Comparison of ENCODE assay signal across 19 cellular contexts in the genomic region with DNA sequence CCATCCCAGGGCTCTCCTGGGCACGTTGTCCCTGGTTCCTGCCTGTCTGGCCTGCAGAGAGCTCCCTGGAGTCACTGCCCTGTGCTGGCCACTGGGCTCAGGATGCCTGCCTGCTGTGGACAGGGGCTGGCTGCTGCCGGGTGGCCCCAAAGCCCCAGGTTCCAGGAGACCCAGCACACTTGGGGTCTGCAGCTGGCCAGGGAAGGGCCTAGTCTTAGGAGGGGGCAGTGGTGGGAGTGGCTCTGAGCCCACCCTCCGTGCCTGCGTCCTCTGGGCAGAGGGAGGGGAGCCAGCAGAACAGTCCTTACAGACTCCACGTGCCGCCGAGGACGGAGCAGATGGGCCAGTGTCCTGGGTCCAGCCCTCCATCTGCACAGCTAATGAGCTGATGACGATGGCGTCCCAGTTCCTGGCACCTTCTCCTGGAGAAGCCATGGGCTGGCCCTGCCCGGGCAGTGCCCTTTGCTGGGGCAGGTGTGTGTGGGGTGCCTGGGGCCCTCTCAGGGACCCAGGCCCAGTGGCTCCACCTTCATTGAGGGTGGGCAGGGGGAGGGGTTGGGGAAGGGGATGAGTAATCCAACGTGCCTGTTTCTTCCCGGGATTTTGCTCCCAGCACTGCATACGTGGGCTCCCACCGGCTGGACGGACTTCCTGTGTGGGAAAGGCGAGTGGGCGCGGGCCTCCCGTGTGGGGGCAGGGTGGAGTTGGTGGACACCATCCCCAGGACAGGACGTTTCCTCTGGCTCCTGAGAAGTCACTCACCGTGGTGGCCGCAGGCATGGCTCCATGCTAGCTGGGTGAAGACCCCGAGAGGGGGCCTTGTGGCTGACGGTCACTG.
"Had no signal": no experiment of that assay in that cellular context is flagged by ENCODE, and none has a peak within 500 bp of the region (broad histone marks: within the 10 kb centered on the region; RNA-seq: fewer than 3 reads in every experiment).

No MANE protein-coding gene starts in this region.

- H3K27me3 ChIP-seq: colonic mucosa, ovary had no signal

- H3K27ac ChIP-seq: colonic mucosa, left ventricle myocardium inferior, neutrophil, ovary, prostate gland, right atrium auricular region, upper lobe of left lung had no signal

- DNase-seq: activated CD8-positive, alpha-beta memory T cell treated with anti-CD3 and anti-CD28 coated beads for 24 hours; activated CD8-positive, alpha-beta memory T cell treated with anti-CD3 and anti-CD28 coated beads, Interleukin-2, amount 50 U/mL, for 4 hours; activated T-cell treated with anti-CD3 and anti-CD28 coated beads, Interleukin-2, amount 50 U/mL, for 24 hours; aorta; colonic mucosa; effector memory CD8-positive, alpha-beta T cell; hippocampal formation; kidney glomerular epithelial cell; left ventricle myocardium inferior; mammary epithelial cell; natural killer cell; ovary; stimulated activated CD4-positive, alpha-beta T cell treated with anti-CD3 and anti-CD28 coated beads, Interleukin-12 subunit alpha, Interleukin-12 subunit beta, amount 100 ng/mL, for 4 hours; stimulated activated CD4-positive, alpha-beta T cell treated with anti-CD3 and anti-CD28 coated beads, Interleukin-4, amount 100 ng/mL, for 4 hours; stimulated activated naive CD8-positive, alpha-beta T cell treated with anti-CD3 and anti-CD28 coated beads, Interleukin-15, Interleukin-2, amounts not matched to agents 100 U/mL and 50 U/mL, for 24 hours; upper lobe of left lung had no signal

- H3K4me3 ChIP-seq: colonic mucosa, left ventricle myocardium inferior, ovary, prostate gland, right atrium auricular region, upper lobe of left lung had no signal

- H3K9me3 ChIP-seq: colonic mucosa, left ventricle myocardium inferior, neutrophil, ovary, prostate gland, right atrium auricular region, upper lobe of left lung had no signal

- H3K36me3 ChIP-seq: colonic mucosa, left ventricle myocardium inferior, neutrophil, ovary, prostate gland, right atrium auricular region, upper lobe of left lung had no signal
